In genomic region chr6:109690740-109691687, GRCh38 we compare ENCODE assay signal across 8 cellular contexts. TPM values are rescaled to one million over a fixed set of nuclear protein-coding genes. Genes with fewer than 3 reads are reported as not detected.
DNase-seq lines count a peak whose midpoint lies in the region; ATAC-seq, FAIRE-seq and TF ChIP-seq lines count a peak whose summit lies in the region.

Gene AK9, minus strand, starts transcription at chr6:109691202. Its CDS starts 15,457 bp downstream, at chr6:109675745.
Gene FIG4, plus strand, starts transcription at chr6:109691296. Its CDS starts 140 bp downstream, at chr6:109691436.

- peaks cover 4% of the 10 kb centered on the region; the same call in 1 of the 2 replicates for H3K36me3 ChIP-seq in WERI-Rb-1
- H3K36me3 ChIP-seq in bronchial epithelial cell (ENCODE audit: control insufficient read depth, insufficient read depth, low read length), result no peaks in the 10 kb centered on the region

- no peaks in the 10 kb centered on the region for H3K27me3 ChIP-seq in WERI-Rb-1 (ENCODE audit: insufficient read depth, low read depth, severe bottlenecking)
- no peaks in the 10 kb centered on the region for H3K27me3 ChIP-seq in bronchial epithelial cell (ENCODE audit: control insufficient read depth, insufficient read depth, low read length)

- peak within 1 kb of the TSS; percentile 92 to 97 (median 94) for H3K27ac Mint-ChIP-seq in immature natural killer cell

- FAIRE-seq in bronchial epithelial cell (lab: Jason Lieb, UNC), result no peak

- H3K27me3 Mint-ChIP-seq in immature natural killer cell (ENCODE audit: low read depth in 3 of 3), result peaks cover 0 to 8% (median 0%) of the 10 kb centered on the region in 3 donors

- H3K9me3 Mint-ChIP-seq in immature natural killer cell, result no peaks in the 10 kb centered on the region

- ATAC-seq in GM18870 (IDR thresholded peaks at IDR 0.05; ENCODE audit: unreplicated experiment), result peak; percentile 88
- ATAC-seq in HG03135 (IDR thresholded peaks at IDR 0.05; ENCODE audit: unreplicated experiment), result peak; percentile 95

- POLR2A ChIA-PET in AG04449 (lab: Yijun Ruan, JAX), result interaction anchor here (0.6 to 0.7 kb wide), 2 partner anchors 21 to 1125 kb away, joined by 3 read pairs; partner anchors contain the start of gene CDK19

- DNase-seq in AG04449 (ENCODE audit: low read depth, low spot score) (peak; percentile 61), NCI-H2196 (lab: John Stamatoyannopoulos, UW; ENCODE audit: unreplicated experiment) (peak; percentile 95), WERI-Rb-1 (peak; percentile 96), bronchial epithelial cell (ENCODE audit: low read depth) (peak; percentile 87), immature natural killer cell (peak; percentile 84 to 86 (median 84)), smooth muscle cell of the brain vasculature (ENCODE audit: low read depth, low spot score) (peak; percentile 68)

- H3K4me1 Mint-ChIP-seq in immature natural killer cell, result peaks cover 21 to 48% of the 10 kb centered on the region in 2 donors

- H3K9me3 ChIP-seq in WERI-Rb-1 (ENCODE audit: severe bottlenecking), result no peaks in the 10 kb centered on the region

- CTCF ChIA-PET in AG04449 (lab: Yijun Ruan, JAX), result interaction anchor here (1.1 to 17.1 kb wide), 7 partner anchors 10 to 701 kb away, joined by 3 to 551 read pairs (median 5); no protein-coding TSS in a partner anchor

- peak within 1 kb of the TSS; percentile 93 to 98 (median 96) for H3K4me3 Mint-ChIP-seq in immature natural killer cell

- H3K36me3 Mint-ChIP-seq in immature natural killer cell, result peaks cover 2 to 12% (median 5%) of the 10 kb centered on the region in 3 donors

- H3K4me3 ChIP-seq in AG04449 (ENCODE audit: low read depth, low read length), result peak within 1 kb of the TSS; percentile 76
- H3K4me3 ChIP-seq in WERI-Rb-1 (ENCODE audit: low read depth, low read length), result peak within 1 kb of the TSS; percentile 96
- H3K4me3 ChIP-seq in bronchial epithelial cell (ENCODE audit: low read depth, low read length), result peak within 1 kb of the TSS; percentile 75

- peak; percentile 58 for TF ChIP-seq CTCF in AG04449 (IDR thresholded peaks at IDR 0.05; ENCODE audit: insufficient read depth, low read length, missing control alignments)
- 0 out of 2 replicates have a peak, but pooled peaks have one; percentile 17 for TF ChIP-seq CTCF in WERI-Rb-1 (IDR thresholded peaks at IDR 0.05; ENCODE audit: low read depth, low read length)
- TF ChIP-seq CTCF in bronchial epithelial cell (IDR thresholded peaks at IDR 0.05; ENCODE audit: insufficient read depth, low read length, severe bottlenecking), result peak; percentile 33

- H3K27ac ChIP-seq in WERI-Rb-1, result peak within 1 kb of the TSS; percentile 74

RNA-seq across cellular contexts. Expression of gene AK9, which starts in this region (rescaled TPM):
- 3.2 and 4.2 TPM in 2 replicates for total RNA-seq in bronchial epithelial cell
- 1 to 10 TPM; 6.3 to 9.2 (median 9.1) TPM for polyA plus RNA-seq in immature natural killer cell

RNA-seq across cellular contexts. Expression of gene FIG4, which starts in this region (rescaled TPM):
- 14.7 and 17.2 TPM in 2 replicates for total RNA-seq in bronchial epithelial cell
- 10 to 100 TPM; 38.4 to 43.2 (median 39.7) TPM for polyA plus RNA-seq in immature natural killer cell

Comparison
In these comparisons a context has a peak if more than half of its experiments do, and no peak if none do; other contexts are left out.
1. Peak in every context shown above with its lines: DNase-seq, ATAC-seq, H3K4me3 ChIP-seq and H3K27ac ChIP-seq.